ENCODE assay signal across 27 cellular contexts in genomic region chr2:167544602-167545001, GRCh38.
"Had no signal": no experiment of that assay in that cellular context is flagged by ENCODE, and none has a peak within 500 bp of the region (broad histone marks: within the 10 kb centered on the region; RNA-seq: fewer than 3 reads in every experiment).

No MANE protein-coding gene starts in this region.

- DNase-seq: activated CD4-positive, alpha-beta T cell treated with anti-CD3 and anti-CD28 coated beads for 36 hours; activated CD4-positive, alpha-beta T cell treated with anti-CD3 and anti-CD28 coated beads, Interleukin-2, amount 10 ng/mL, durations not matched to agents 7 days and 5 days; activated CD4-positive, alpha-beta T cell treated with anti-CD3 and anti-CD28 coated beads, Interleukin-2, amount 50 U/mL, for 48 hours; activated CD8-positive, alpha-beta T cell treated with anti-CD3 and anti-CD28 coated beads, Interleukin-2, amount 10 ng/mL, durations not matched to agents 7 days and 5 days; activated gamma-delta T cell; activated naive CD4-positive, alpha-beta T cell treated with Interleukin-2 at 50 U/mL for 16 hours; activated naive CD8-positive, alpha-beta T cell treated with anti-CD3 and anti-CD28 coated beads, Interleukin-2, amount 50 U/mL, for 24 hours; activated T-cell treated with anti-CD3 and anti-CD28 coated beads, Interleukin-2, amount 50 U/mL, for 24 hours; anterior cingulate cortex; caudate nucleus; cerebellar nuclear complex; Karpas-422; NCI-H1048; NCI-H1436 treated with DMSO at 0.1 percent for 48 hours; NCI-H1694 treated with DMSO at 0.1 percent for 48 hours; NCI-H2029; NCI-H2171; NCI-H510A; NCI-H526; NCI-H748 treated with DMSO at 0.1 percent for 48 hours; NK-92 treated with Interleukin-12 subunit alpha and Interleukin-12 subunit beta, amount 100 ng/mL, for 24 hours; PC-3; Peyer's patch; Right ventricle myocardium superior; T1000 had no signal

- ATAC-seq: activated CD4-positive, alpha-beta T cell treated with anti-CD3 and anti-CD28 coated beads for 36 hours; activated CD4-positive, CD25-positive, alpha-beta regulatory T cell treated with anti-CD3 and anti-CD28 coated beads, Interleukin-2, amount 50 U/mL, for 24 hours; activated CD8-positive, alpha-beta T cell treated with anti-CD3 and anti-CD28 coated beads, Interleukin-2, amount 10 ng/mL, durations not matched to agents 7 days and 5 days; activated naive CD8-positive, alpha-beta T cell treated with anti-CD3 and anti-CD28 coated beads, Interleukin-2, amount 50 U/mL, for 24 hours; PC-3; WTC11 had no signal

- H3K4me3 ChIP-seq: Peyer's patch had no signal
